Comparison of ENCODE assay signal across 30 cellular contexts in the genomic region with DNA sequence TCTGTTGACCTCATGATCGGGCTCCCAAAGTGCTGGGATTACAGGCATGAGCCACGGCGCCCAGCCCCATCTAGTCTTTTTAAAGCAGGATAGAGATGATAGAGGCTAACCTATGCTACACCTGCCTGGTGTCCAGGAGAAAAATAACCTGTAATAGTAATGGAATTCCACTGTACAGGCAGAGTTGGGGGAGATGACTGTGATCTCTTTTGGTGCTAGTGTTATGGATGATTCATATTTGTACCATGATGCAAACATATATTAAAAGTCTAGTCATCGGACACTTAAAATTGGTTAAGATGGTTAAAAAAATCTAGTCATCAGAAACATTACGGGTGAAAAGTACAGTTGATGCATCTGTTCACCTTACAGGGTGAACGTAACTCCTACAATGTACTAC.
"Had no signal": no experiment of that assay in that cellular context is flagged by ENCODE, and none has a peak within 500 bp of the region (broad histone marks: within the 10 kb centered on the region; RNA-seq: fewer than 3 reads in every experiment).

No MANE protein-coding gene starts in this region.

- H3K9me3 ChIP-seq: pancreas, prostate gland, thoracic aorta had no signal

- ATAC-seq: activated CD4-positive, CD25-positive, alpha-beta regulatory T cell treated with anti-CD3 and anti-CD28 coated beads, Interleukin-2, amount 50 U/mL, for 24 hours; left colon; pancreas; sciatic nerve; T-helper 17 cell had no signal

- DNase-seq: activated CD4-positive, alpha-beta memory T cell treated with anti-CD3 and anti-CD28 coated beads, Interleukin-2, amount 10 ng/mL, durations not matched to agents 7 days and 5 days; activated CD4-positive, alpha-beta T cell treated with anti-CD3 and anti-CD28 coated beads, Interleukin-2, amount 10 ng/mL, durations not matched to agents 24 days and 14 days; activated CD8-positive, alpha-beta memory T cell treated with anti-CD3 and anti-CD28 coated beads, Interleukin-2, amount 50 U/mL, for 48 hours; activated gamma-delta T cell; activated naive CD4-positive, alpha-beta T cell treated with anti-CD3 and anti-CD28 coated beads, Interleukin-2, amount 50 U/mL, for 16 hours; activated T-cell treated with anti-CD3 and anti-CD28 coated beads, Interleukin-2, amount 50 U/mL, for 24 hours; dermis blood vessel endothelial cell; effector CD4-positive, alpha-beta T cell; esophagus squamous epithelium; glutamatergic neuron; hippocampal formation; kidney; left colon; naive B cell; nephron progenitor cell; pancreas; retina; stimulated activated CD4-positive, alpha-beta T cell treated with anti-CD3 and anti-CD28 coated beads, Interleukin-12 subunit alpha, Interleukin-12 subunit beta, amount 100 ng/mL, for 4 hours; stimulated activated CD4-positive, alpha-beta T cell treated with anti-CD3 and anti-CD28 coated beads, Interleukin-4, amount 100 ng/mL, for 1 hour; T-helper 17 cell; T1000; trophoblast cell; WERI-Rb-1 had no signal

- H3K27me3 ChIP-seq: breast epithelium, esophagus squamous epithelium, pancreas had no signal

- H3K36me3 ChIP-seq: breast epithelium, esophagus squamous epithelium, pancreas, prostate gland, thoracic aorta, WERI-Rb-1 had no signal

- H3K27ac ChIP-seq: breast epithelium, epithelial cell of prostate, esophagus squamous epithelium, pancreas, prostate gland, skin epidermis, thoracic aorta, WERI-Rb-1 had no signal

- H3K4me1 ChIP-seq: pancreas, prostate gland had no signal

- H3K4me3 ChIP-seq: breast epithelium, esophagus squamous epithelium, pancreas, prostate gland, skin epidermis, thoracic aorta had no signal
